ENCODE assay signal across 17 cellular contexts in the genomic region with DNA sequence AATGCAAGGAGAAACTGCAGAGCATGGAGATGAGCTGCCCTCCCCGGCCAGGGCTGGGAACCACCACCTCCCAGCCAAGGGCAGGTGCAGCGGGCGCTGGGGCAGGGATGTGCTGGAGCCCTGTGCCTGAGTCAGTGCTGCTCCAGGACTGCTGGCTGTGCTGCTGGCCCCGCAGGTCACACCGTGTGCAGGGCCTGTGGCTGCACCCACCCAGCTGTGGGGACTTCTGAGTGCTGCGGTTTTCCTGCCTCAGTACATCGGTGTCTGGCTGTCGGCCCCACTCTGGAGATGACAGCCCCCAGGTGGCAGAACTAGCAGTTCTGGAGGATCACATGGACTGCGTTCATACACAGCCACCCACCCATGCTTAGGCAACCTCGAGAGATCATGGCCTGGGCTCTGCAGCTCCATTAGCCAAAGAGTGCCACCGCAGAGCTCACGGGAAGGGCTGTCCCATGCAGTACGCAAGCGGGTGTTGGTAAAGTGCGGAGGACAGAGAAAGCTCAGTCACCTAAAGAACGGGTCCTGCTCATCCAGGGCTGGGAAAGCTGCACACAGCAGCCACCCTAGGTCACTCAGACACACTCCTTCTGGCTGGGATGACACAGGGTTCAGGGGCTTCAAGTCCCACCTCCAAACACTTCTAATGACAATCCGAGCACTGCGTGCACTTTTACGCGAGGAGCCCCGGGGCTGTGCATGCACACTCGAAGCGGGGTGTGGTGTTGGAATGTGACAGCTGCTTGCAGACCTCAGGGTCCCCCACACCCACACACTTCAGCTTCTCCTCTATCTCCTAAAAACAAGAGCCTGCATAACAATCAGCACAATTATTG.
DNase-seq lines count a peak whose midpoint lies in the region; ATAC-seq, FAIRE-seq and TF ChIP-seq lines count a peak whose summit lies in the region.
"Had no signal": no experiment of that assay in that cellular context is flagged by ENCODE, and none has a peak within 500 bp of the region (broad histone marks: within the 10 kb centered on the region; RNA-seq: fewer than 3 reads in every experiment).

No MANE protein-coding gene starts in this region.

- H3K27me3 ChIP-seq in BLaER1 (no peaks in the 10 kb centered on the region), DND-41 (ENCODE audit: insufficient read depth, low read length, poor library complexity) (no peaks in the 10 kb centered on the region), H1 (replicated peaks in 1 of 4; ENCODE audit: control insufficient read depth in 3 of 4, extremely low read depth in 1 of 4, insufficient read depth in 3 of 4, low read length in 3 of 4) (no peaks in the 10 kb centered on the region), mesendoderm (ENCODE audit: insufficient read depth, low read length, poor library complexity) (no peaks in the 10 kb centered on the region)

- H3K36me3 ChIP-seq in BLaER1 (no peaks in the 10 kb centered on the region), DND-41 (ENCODE audit: insufficient read depth, low read length) (no peaks in the 10 kb centered on the region), H1 (ENCODE audit: control insufficient read depth in 2 of 4, insufficient read depth in 4 of 4, low read length in 3 of 4) (no peaks in the 10 kb centered on the region), mesendoderm (ENCODE audit: control insufficient read depth, insufficient read depth, low read length) (no peaks in the 10 kb centered on the region)

- H3K23ac ChIP-seq in H1 (ENCODE audit: insufficient read length): no peak overlapping the region
- no peak overlapping the region for H3K23ac ChIP-seq in mesendoderm (ENCODE audit: low read length)

- no peak overlapping the region for H2BK12ac ChIP-seq in H1 (ENCODE audit: low read depth, low read length)

- H2AK5ac ChIP-seq in H1 (ENCODE audit: low read depth, low read length): no peak overlapping the region
- no peak overlapping the region for H2AK5ac ChIP-seq in mesendoderm (ENCODE audit: low read length)

- WGBS in H1 (ENCODE audit: extremely low coverage in 1 of 2, insufficient coverage in 1 of 2, insufficient read length in 1 of 2, insufficient replicate concordance in 2 of 2, low coverage in 1 of 2, low lambda C conversion rate in 2 of 2, missing lambda C conversion rate in 1 of 2), 2 experiments: 93% methylated on average over 23 of the region's 23 CpGs; no CpG with 5 or more reads in 1 of the 2 experiments
- no CpG with 5 or more reads among the region's 23 CpGs for WGBS in mesendoderm (ENCODE audit: extremely low coverage, insufficient coverage, low lambda C conversion rate)

- H2BK15ac ChIP-seq in H1 (ENCODE audit: low read length): peak overlapping the region; percentile 4; the same call in 1 of the 2 replicates
- H2BK15ac ChIP-seq in mesendoderm (replicated peaks; ENCODE audit: low read depth): no peak overlapping the region

- no peak for TF ChIP-seq POLR2A in H1 (IDR thresholded peaks at IDR 0.05; ENCODE audit: control extremely low read depth in 1 of 2, low read depth in 2 of 2, low read length in 2 of 2)

- H4K5ac ChIP-seq in H1 (ENCODE audit: insufficient read length, low read depth, low read length) (no peak overlapping the region), mesendoderm (ENCODE audit: low read length) (no peak overlapping the region)

- H3K56ac ChIP-seq in H1 (replicated peaks; ENCODE audit: insufficient read length, low read depth, low read length) (no peak overlapping the region), mesendoderm (ENCODE audit: low read length) (no peak overlapping the region)

- H3K4ac ChIP-seq in H1 (replicated peaks; ENCODE audit: insufficient read length, low read depth, low read length) (no peak overlapping the region), mesendoderm (ENCODE audit: low read depth, low read length) (no peak overlapping the region)

- H4K20me1 ChIP-seq in BLaER1 (no peaks in the 10 kb centered on the region), DND-41 (ENCODE audit: insufficient read depth, low read length) (no peaks in the 10 kb centered on the region; the same call in 1 of the 2 replicates), H1 (replicated peaks in 1 of 2; ENCODE audit: control insufficient read depth in 1 of 2, insufficient read depth in 2 of 2, low read length in 2 of 2) (no peaks in the 10 kb centered on the region)

- H3K79me1 ChIP-seq in H1 (ENCODE audit: low read depth, low read length) (no peaks in the 10 kb centered on the region), mesendoderm (ENCODE audit: low read length) (no peaks in the 10 kb centered on the region)

- no peak overlapping the region for H4K8ac ChIP-seq in H1 (ENCODE audit: extremely low read depth, insufficient read depth, low read length)
- no peak overlapping the region for H4K8ac ChIP-seq in mesendoderm (ENCODE audit: low read depth, low read length)

- DNase-seq in DND-41: peak; percentile 49
- DNase-seq in H1 (ENCODE audit: low read depth in 1 of 2, low spot score in 2 of 2): peak in 1 of 2 experiments; percentile 27
- DNase-seq in posterior vena cava (ENCODE audit: low spot score): peak; percentile 53
- DNase-seq in middle frontal gyrus (ENCODE audit: extremely low spot score, low spot score): no peak
- DNase-seq in mesendoderm: no peak
- no peak for DNase-seq in occipital lobe (lab: John Stamatoyannopoulos, UW)
- DNase-seq: ACHN; CD4-positive, alpha-beta memory T cell; GOT3; HFFc6; NCI-H1092 treated with DMSO at 0.1 percent for 48 hours; NCI-H1694; NCI-H446 treated with DMSO at 0.1 percent for 48 hours; NCI-H774; PC-9 had no signal

- H2BK20ac ChIP-seq in H1 (ENCODE audit: low read length): no peak overlapping the region

- FAIRE-seq in H1 (lab: Jason Lieb, UNC): no peak

- H3K9me3 ChIP-seq in BLaER1 (peaks cover 17% of the 10 kb centered on the region), DND-41 (ENCODE audit: insufficient read depth, low read length, severe bottlenecking) (no peaks in the 10 kb centered on the region), H1 (ENCODE audit: insufficient read depth in 2 of 2, low read depth in 1 of 2, low read length in 1 of 2) (peaks cover 7 to 8% of the 10 kb centered on the region in 2 experiments; a peak in 3 of 4 replicates)

- H3K14ac ChIP-seq in H1 (ENCODE audit: insufficient read length): no peak overlapping the region

- H2BK5ac ChIP-seq in H1 (ENCODE audit: low read depth, low read length): no peak overlapping the region
- no peak overlapping the region for H2BK5ac ChIP-seq in mesendoderm (ENCODE audit: low read length)

- H3K9ac ChIP-seq in BLaER1: no peak overlapping the region
- H3K9ac ChIP-seq in DND-41 (ENCODE audit: low read depth, low read length): no peak overlapping the region
- no peak overlapping the region for H3K9ac ChIP-seq in H1 (replicated peaks in 1 of 4; ENCODE audit: extremely low read depth in 1 of 4, low read depth in 3 of 4, low read length in 3 of 4)
- no peak overlapping the region for H3K9ac ChIP-seq in mesendoderm (ENCODE audit: low read length)
- H3K9ac ChIP-seq: KMS-11 had no signal

- H3K18ac ChIP-seq in H1 (ENCODE audit: extremely low read depth, low read length) (no peak overlapping the region), mesendoderm (ENCODE audit: low read length) (no peak overlapping the region)

- no peak for TF ChIP-seq EP300 in H1 (IDR thresholded peaks at IDR 0.05; ENCODE audit: borderline replicate concordance in 1 of 2, low read depth in 2 of 2, low read length in 2 of 2)

- no peak for TF ChIP-seq RAD21 in H1 (IDR thresholded peaks at IDR 0.05 in 1 of 2, conservative IDR thresholded peaks at IDR 0.05 in 1 of 2; ENCODE audit: low read depth in 2 of 2, low read length in 2 of 2)

- peaks cover 32% of the 10 kb centered on the region for H3K4me1 ChIP-seq in BLaER1
- H3K4me1 ChIP-seq in DND-41 (ENCODE audit: insufficient read depth, low read length): no peaks in the 10 kb centered on the region
- no peaks in the 10 kb centered on the region; a peak in 1 of 7 replicates for H3K4me1 ChIP-seq in H1 (replicated peaks in 1 of 4; ENCODE audit: control insufficient read depth in 3 of 4, insufficient read depth in 4 of 4, low read length in 3 of 4)
- no peaks in the 10 kb centered on the region for H3K4me1 ChIP-seq in mesendoderm (ENCODE audit: control insufficient read depth, low read depth, low read length)

- H3K79me2 ChIP-seq in DND-41 (ENCODE audit: insufficient read depth, low read length) (no peaks in the 10 kb centered on the region), H1 (ENCODE audit: control insufficient read depth in 1 of 2, insufficient read depth in 2 of 2, low read length in 2 of 2) (no peaks in the 10 kb centered on the region), mesendoderm (ENCODE audit: control insufficient read depth, insufficient read depth, low read length) (no peaks in the 10 kb centered on the region)

- H3K27ac ChIP-seq in BLaER1: no peak overlapping the region
- no peak overlapping the region for H3K27ac ChIP-seq in DND-41 (ENCODE audit: low read length)
- no peak overlapping the region for H3K27ac ChIP-seq in H1 (ENCODE audit: low read depth, low read length)
- no peak overlapping the region for H3K27ac ChIP-seq in mesendoderm (ENCODE audit: low read depth, low read length)
- H3K27ac ChIP-seq: KMS-11, PC-9 had no signal

- H2BK120ac ChIP-seq in H1 (replicated peaks; ENCODE audit: low read depth, low read length) (no peak overlapping the region), mesendoderm (ENCODE audit: low read depth, low read length) (no peak overlapping the region)

- intact Hi-C loops in posterior vena cava (cut with DNase I): loop anchor here in 1 of 2 donors (10.0 kb wide), 1 partner anchor 832 kb away; a partner anchor contains a TSS

- H3K4me3 ChIP-seq in BLaER1: no peak overlapping the region
- no peak overlapping the region for H3K4me3 ChIP-seq in DND-41 (ENCODE audit: low read depth in 1 of 2, low read length in 2 of 2)
- no peak overlapping the region for H3K4me3 ChIP-seq in H1 (ENCODE audit: extremely low read depth in 1 of 4, insufficient read depth in 2 of 4, low read depth in 3 of 4, low read length in 4 of 4)
- H3K4me3 ChIP-seq in mesendoderm (ENCODE audit: low read length): no peak overlapping the region
- H3K4me3 ChIP-seq: PC-9 had no signal

- peak; percentile 96 for ATAC-seq in DND-41 (ENCODE audit: insufficient read depth, low read depth)

- TF ChIP-seq CTCF in DND-41 (IDR thresholded peaks at IDR 0.05; ENCODE audit: borderline replicate concordance, extremely low read depth, low read length, poor library complexity, severe bottlenecking) (peak; percentile 12), H1 (IDR thresholded peaks at IDR 0.05; ENCODE audit: control extremely low read depth in 1 of 3, insufficient read depth in 1 of 3, low read depth in 1 of 3, low read length in 3 of 3) (no peak)

- H2AFZ ChIP-seq in DND-41 (ENCODE audit: low read depth, low read length) (no peak overlapping the region), H1 (ENCODE audit: low read length) (no peak overlapping the region)
- H2AFZ ChIP-seq: PC-9 had no signal

- CTCF ChIA-PET in H1 (lab: Charles Lee; ENCODE audit: partially characterized antibody): interaction anchor here (1.0 to 1.6 kb wide), 3 partner anchors 9 to 13 kb away, joined by 3 to 4 read pairs (median 4); no protein-coding TSS in a partner anchor

- peak overlapping the region; percentile 76 for H3K4me2 ChIP-seq in BLaER1
- no peak overlapping the region for H3K4me2 ChIP-seq in DND-41 (ENCODE audit: insufficient read depth, low read length)
- no peak overlapping the region for H3K4me2 ChIP-seq in H1 (ENCODE audit: insufficient read depth in 1 of 2, low read depth in 2 of 2, low read length in 2 of 2)
- no peak overlapping the region for H3K4me2 ChIP-seq in mesendoderm (ENCODE audit: low read length)
- H3K4me2 ChIP-seq: KMS-11, PC-9 had no signal

- no peak overlapping the region for H4K91ac ChIP-seq in H1 (replicated peaks; ENCODE audit: insufficient read length, low read length)

- no peaks in the 10 kb centered on the region for H3K23me2 ChIP-seq in H1 (ENCODE audit: low read depth, low read length)

- POLR2A ChIA-PET in H1 (lab: Charles Lee; ENCODE audit: partially characterized antibody): no interaction called here

Comparison
In these comparisons a context has a peak if more than half of its experiments do, and no peak if none do; other contexts are left out.
1. DNase-seq: peak in DND-41 (single experiment) and posterior vena cava (single experiment); none in middle frontal gyrus (single experiment), mesendoderm (single experiment) and occipital lobe (single experiment).